Comparison of ENCODE assay signal across 7 cellular contexts in the genomic region with DNA sequence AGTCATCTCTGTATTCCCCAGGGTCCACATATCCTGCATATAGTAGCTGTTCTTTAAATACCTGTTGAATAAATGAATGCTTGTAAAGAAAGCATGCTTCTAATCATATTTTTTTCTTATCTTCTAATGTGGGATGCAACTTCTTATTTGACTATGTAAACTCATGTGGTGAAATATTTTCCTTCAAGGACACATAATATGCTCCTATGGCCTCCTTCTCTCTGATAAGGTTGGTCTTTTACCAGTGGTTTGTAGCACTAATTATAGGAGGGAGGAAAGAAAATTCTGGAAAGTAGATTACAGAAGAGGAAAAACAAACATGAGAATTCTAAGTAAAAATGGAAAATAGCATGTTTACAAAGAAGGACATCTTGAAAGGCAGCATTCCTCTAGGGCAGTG.
"Had no signal": no experiment of that assay in that cellular context is flagged by ENCODE, and none has a peak within 500 bp of the region (broad histone marks: within the 10 kb centered on the region; RNA-seq: fewer than 3 reads in every experiment).

No MANE protein-coding gene starts in this region.

- H3K27ac ChIP-seq: GM23248, HL-60 had no signal

- ATAC-seq: HCT116, K562 had no signal

- DNase-seq: GM23248, IMR-90, KG1 had no signal

- H3K9me3 ChIP-seq: HAP-1 had no signal

- H3K36me3 ChIP-seq: HAP-1 had no signal

- H3K4me3 ChIP-seq: GM23248, HAP-1, K562 had no signal

- H3K9ac ChIP-seq: GM23248 had no signal

- H2AFZ ChIP-seq: GM23248 had no signal
